19 cellular contexts compared by ENCODE assay signal in genomic region chr11:66413167-66413566, GRCh38. TPM values are rescaled to one million over a fixed set of nuclear protein-coding genes. Genes with fewer than 3 reads are reported as not detected.
DNase-seq lines count a peak whose midpoint lies in the region; ATAC-seq and TF ChIP-seq lines count a peak whose summit lies in the region.
"Had no signal": no experiment of that assay in that cellular context is flagged by ENCODE, and none has a peak within 500 bp of the region (broad histone marks: within the 10 kb centered on the region; RNA-seq: fewer than 3 reads in every experiment).

No MANE protein-coding gene starts in this region.

- H3K9me3 ChIP-seq in HUES48 (ENCODE audit: control insufficient read depth, insufficient read depth, low read length) (no peaks in the 10 kb centered on the region), neural progenitor cell (ENCODE audit: low read depth) (no peaks in the 10 kb centered on the region), HAP-1 (no peaks in the 10 kb centered on the region)
- H3K9me3 ChIP-seq: A549, Caco-2 had no signal

- H3K9ac ChIP-seq in HUES48 (ENCODE audit: low read depth, low read length) (no peak overlapping the region), neural progenitor cell (no peak overlapping the region)

- H3K4me3 Mint-ChIP-seq in GM23338 = peak overlapping the region; percentile 16; the same call in 1 of the 3 replicates
- no peak overlapping the region for H3K4me3 Mint-ChIP-seq in WTC11
- no peak overlapping the region for H3K4me3 Mint-ChIP-seq in neural progenitor cell
- H3K4me3 Mint-ChIP-seq: CD4-positive, alpha-beta T cell had no signal

- H3K27ac ChIP-seq in GM23338 (ENCODE audit: low read depth) (peak overlapping the region; percentile 98), HUES48 (ENCODE audit: low read depth, low read length) (peak overlapping the region; percentile 87), neural progenitor cell (no peak overlapping the region)
- H3K27ac ChIP-seq: 22Rv1, A549, C4-2B had no signal

- no peak for TF ChIP-seq CTCF in GM23338 (conservative IDR thresholded peaks at IDR 0.05; ENCODE audit: low read depth in 2 of 2)
- no peak for TF ChIP-seq CTCF in WTC11 (IDR thresholded peaks at IDR 0.05)
- no peak for TF ChIP-seq CTCF in neural progenitor cell (IDR thresholded peaks at IDR 0.05)

- peak overlapping the region; percentile 67; the same call in 1 of the 2 replicates for H3K4me2 ChIP-seq in GM23338
- no peak overlapping the region for H3K4me2 ChIP-seq in neural progenitor cell
- H3K4me2 ChIP-seq: A549 had no signal

- H2AFZ ChIP-seq in GM23338 = no peak overlapping the region
- H2AFZ ChIP-seq in neural progenitor cell (replicated peaks) = no peak overlapping the region

- H3K4me1 Mint-ChIP-seq in GM23338 (peaks cover 57% of the 10 kb centered on the region), WTC11 (peaks cover 38% of the 10 kb centered on the region), neural progenitor cell (peaks cover 38% of the 10 kb centered on the region)

- CTCF ChIA-PET in WTC11 (lab: Charles Lee) = interaction anchor here (0.7 to 2.1 kb wide), 3 partner anchors 24 to 66 kb away, joined by 3 to 11 read pairs (median 3); partner anchors contain the start of gene MRPL11

- no peaks in the 10 kb centered on the region for H3K36me3 ChIP-seq in GM23338 (ENCODE audit: insufficient read depth)
- H3K36me3 ChIP-seq in HUES48 (ENCODE audit: control insufficient read depth, insufficient read depth, low read length) = no peaks in the 10 kb centered on the region
- H3K36me3 ChIP-seq in neural progenitor cell = no peaks in the 10 kb centered on the region
- no peaks in the 10 kb centered on the region for H3K36me3 ChIP-seq in HAP-1 (replicated peaks)

- H3K79me2 ChIP-seq in GM23338 (replicated peaks; ENCODE audit: insufficient read depth) = peaks cover 9% of the 10 kb centered on the region; the same call in 1 of the 2 replicates
- no peaks in the 10 kb centered on the region for H3K79me2 ChIP-seq in neural progenitor cell (ENCODE audit: low read depth)

- H4K20me1 ChIP-seq in GM23338 (replicated peaks; ENCODE audit: insufficient read depth) (no peaks in the 10 kb centered on the region), neural progenitor cell (ENCODE audit: low read depth) (peaks cover 19% of the 10 kb centered on the region)

- POLR2A ChIA-PET in WTC11 (lab: Charles Lee) = interaction anchor here (0.6 kb wide), 1 partner anchor 101 kb away, joined by 3 read pairs; no protein-coding TSS in a partner anchor

- ATAC-seq in GM23338 (no peak), WTC11 (no peak)
- no peak for ATAC-seq in activated naive CD4-positive, alpha-beta T cell treated with anti-CD3 and anti-CD28 coated beads, Interleukin-2, amount 50 U/mL, for 72 hours
- ATAC-seq: A549, HCT116, HepG2 had no signal

- H3F3A ChIP-seq in GM23338 (replicated peaks; ENCODE audit: low read depth) (peaks cover 33% of the 10 kb centered on the region), neural progenitor cell (ENCODE audit: low read depth) (no peaks in the 10 kb centered on the region)

- H3K36me3 Mint-ChIP-seq in GM23338 (ENCODE audit: low read depth) (peaks cover 2% of the 10 kb centered on the region; the same call in 1 of the 3 replicates), WTC11 (no peaks in the 10 kb centered on the region), neural progenitor cell (no peaks in the 10 kb centered on the region)
- no peaks in the 10 kb centered on the region for H3K36me3 Mint-ChIP-seq in activated naive CD4-positive, alpha-beta T cell treated with anti-CD3 and anti-CD28 coated beads, Interleukin-2, amount 50 U/mL, for 72 hours
- H3K36me3 Mint-ChIP-seq: IgD-negative memory B cell had no signal

- in situ Hi-C loops in HAP-1 (cut with MboI; ENCODE audit: low sequenced_read_pairs) = no loop called here

- H3K4me1 ChIP-seq in GM23338 (ENCODE audit: insufficient read depth) = peaks cover 50% of the 10 kb centered on the region
- H3K4me1 ChIP-seq in HUES48 (ENCODE audit: control insufficient read depth, insufficient read depth, low read length) = peaks cover 34% of the 10 kb centered on the region
- H3K4me1 ChIP-seq in neural progenitor cell = peaks cover 13% of the 10 kb centered on the region
- no peaks in the 10 kb centered on the region for H3K4me1 ChIP-seq in HAP-1
- H3K4me1 ChIP-seq: Caco-2 had no signal

- H3K27ac Mint-ChIP-seq in GM23338 (no peak overlapping the region), WTC11 (peak overlapping the region; percentile 54; the same call in 1 of the 2 replicates), neural progenitor cell (peak overlapping the region; percentile 6)
- H3K27ac Mint-ChIP-seq in activated naive CD4-positive, alpha-beta T cell treated with anti-CD3 and anti-CD28 coated beads, Interleukin-2, amount 50 U/mL, for 72 hours = no peak overlapping the region
- H3K27ac Mint-ChIP-seq: CD4-positive, alpha-beta T cell; IgD-negative memory B cell had no signal

- DNase-seq in GM23338 (ENCODE audit: low spot score) = no peak
- no peak for DNase-seq in WTC11 (ENCODE audit: low spot score)
- DNase-seq in neural progenitor cell (ENCODE audit: low spot score) = no peak
- DNase-seq in activated naive CD4-positive, alpha-beta T cell treated with anti-CD3 and anti-CD28 coated beads, Interleukin-2, amount 50 U/mL, for 72 hours (ENCODE audit: low spot score in 2 of 2) = no peak
- DNase-seq in HAP-1 (ENCODE audit: low spot score in 2 of 2) = no peak
- DNase-seq in NCI-H2196 treated with DMSO at 0.1 percent for 48 hours (lab: John Stamatoyannopoulos, UW; ENCODE audit: unreplicated experiment) = no peak
- DNase-seq: AML-193; Caco-2; CD4-positive, alpha-beta T cell; KBM-7 had no signal

- H3K27me3 ChIP-seq in GM23338 (ENCODE audit: insufficient read depth) (no peaks in the 10 kb centered on the region), HUES48 (ENCODE audit: control insufficient read depth, insufficient read depth, low read length) (no peaks in the 10 kb centered on the region), neural progenitor cell (peaks cover 8% of the 10 kb centered on the region), HAP-1 (ENCODE audit: low read depth) (0 out of 2 replicates have a peak, but pooled peaks cover 5% of the 10 kb centered on the region)

- no peaks in the 10 kb centered on the region for H3K9me2 ChIP-seq in GM23338 (ENCODE audit: insufficient read depth)

- peaks cover 11% of the 10 kb centered on the region for H3K27me3 Mint-ChIP-seq in GM23338 (ENCODE audit: insufficient read depth, low read depth, poor library complexity)
- peaks cover 25% of the 10 kb centered on the region for H3K27me3 Mint-ChIP-seq in WTC11 (ENCODE audit: low read depth)
- peaks cover 6% of the 10 kb centered on the region for H3K27me3 Mint-ChIP-seq in neural progenitor cell (ENCODE audit: insufficient read depth, low read depth)

- no peak overlapping the region; the same call in 1 of the 2 replicates for H3K4me3 ChIP-seq in GM23338
- H3K4me3 ChIP-seq in HUES48 (ENCODE audit: low read depth, low read length) = no peak overlapping the region
- no peak overlapping the region for H3K4me3 ChIP-seq in neural progenitor cell
- no peak overlapping the region for H3K4me3 ChIP-seq in HAP-1
- H3K4me3 ChIP-seq: A549 had no signal

- H3K9me3 Mint-ChIP-seq in GM23338 (no peaks in the 10 kb centered on the region), WTC11 (no peaks in the 10 kb centered on the region), neural progenitor cell (no peaks in the 10 kb centered on the region)
- H3K9me3 Mint-ChIP-seq in activated naive CD4-positive, alpha-beta T cell treated with anti-CD3 and anti-CD28 coated beads, Interleukin-2, amount 50 U/mL, for 72 hours = no peaks in the 10 kb centered on the region
- H3K9me3 Mint-ChIP-seq: CD4-positive, alpha-beta T cell had no signal

TF ChIP-seq in GM23338, 12 proteins besides CTCF, POLR2A, EP300 and RAD21 (continues in another document):
- TF ChIP-seq STAT1 (IDR thresholded peaks at IDR 0.05; ENCODE audit: unreplicated experiment) (no peak), NANOG (IDR thresholded peaks at IDR 0.05; ENCODE audit: borderline replicate concordance) (no peak), POLR2AphosphoS5 (IDR thresholded peaks at IDR 0.05; ENCODE audit: low read depth) (no peak)

TF ChIP-seq in WTC11, 78 proteins besides CTCF, POLR2A, EP300 and RAD21 (continues in another document):
- TF ChIP-seq PRRX2 (CRISPR knock-in tag; IDR thresholded peaks at IDR 0.05) = no peak

RNA-seq across cellular contexts. Expression of gene NPAS4, which starts 7.7 kb away (rescaled TPM):
- 0.35 and 0.97 TPM in 2 replicates for total RNA-seq in GM23338 (2014; rRNA removed; shearing (Covaris generic))
- polyA plus RNA-seq in GM23338 (2016; fragmentation: Nextera tagmentation; extraction: Ambion mirVana) = 0.66 and 0.71 TPM in 2 replicates
- total RNA-seq in WTC11 (2021) (0.27 to 0.79 TPM (median 0.44 TPM) in 3 replicates), neural progenitor cell (ENCODE audit: low replicate concordance) (0.65 TPM in 1 of 2 replicates, not detected in the other)
- total RNA-seq in activated naive CD4-positive, alpha-beta T cell treated with anti-CD3 and anti-CD28 coated beads, Interleukin-2, amount 50 U/mL, for 72 hours = under 1 TPM; 0.09 to 0.47 TPM
- total RNA-seq: Caco-2; CD4-positive, alpha-beta T cell; H4; HepG2; HT-29 had no signal
- polyA plus RNA-seq: HepG2, IgD-negative memory B cell had no signal

RNA-seq across cellular contexts. Expression of gene MRPL11, which starts 25.5 kb away (rescaled TPM):
- total RNA-seq in GM23338 (2014; rRNA removed; shearing (Covaris generic)) = 139 and 234 TPM in 2 replicates
- polyA plus RNA-seq in GM23338 (2016; fragmentation: Nextera tagmentation; extraction: Ambion mirVana) = 236 and 237 TPM in 2 replicates
- total RNA-seq in WTC11 (2021) (131 to 137 TPM (median 135 TPM) in 3 replicates), neural progenitor cell (ENCODE audit: low replicate concordance) (82.0 and 131 TPM in 2 replicates)
- total RNA-seq in activated naive CD4-positive, alpha-beta T cell treated with anti-CD3 and anti-CD28 coated beads, Interleukin-2, amount 50 U/mL, for 72 hours = 100 to 1,000 TPM in 1 of 2 donors, 10 to 100 TPM in 1; 81.9 to 131 TPM

RNA-seq across cellular contexts. Expression of gene SLC29A2, which starts 41.6 kb away (rescaled TPM):
- 26.3 and 31.1 TPM in 2 replicates for total RNA-seq in GM23338 (2014; rRNA removed; shearing (Covaris generic))
- polyA plus RNA-seq in GM23338 (2016; fragmentation: Nextera tagmentation; extraction: Ambion mirVana) = 26.0 TPM in 2 replicates
- 30.2 to 36.6 TPM (median 35.3 TPM) in 3 replicates for total RNA-seq in WTC11 (2021)
- total RNA-seq in neural progenitor cell (ENCODE audit: low replicate concordance) = 6.9 and 15.3 TPM in 2 replicates
- 10 to 100 TPM in 1 of 2 donors, 1 to 10 TPM in 1; 6.1 to 10.5 TPM for total RNA-seq in activated naive CD4-positive, alpha-beta T cell treated with anti-CD3 and anti-CD28 coated beads, Interleukin-2, amount 50 U/mL, for 72 hours

RNA-seq across cellular contexts. Expression of gene PELI3, which starts 53.5 kb away (rescaled TPM):
- 8.5 and 9.1 TPM in 2 replicates for total RNA-seq in GM23338 (2014; rRNA removed; shearing (Covaris generic))
- 2.2 and 2.8 TPM in 2 replicates for polyA plus RNA-seq in GM23338 (2016; fragmentation: Nextera tagmentation; extraction: Ambion mirVana)
- total RNA-seq in WTC11 (2021) = 6.7 to 7.8 TPM (median 6.8 TPM) in 3 replicates
- total RNA-seq in neural progenitor cell (ENCODE audit: low replicate concordance) = 2.7 and 9.1 TPM in 2 replicates
- 1 to 10 TPM; 4.2 to 8.5 TPM for total RNA-seq in activated naive CD4-positive, alpha-beta T cell treated with anti-CD3 and anti-CD28 coated beads, Interleukin-2, amount 50 U/mL, for 72 hours

Comparison
In these comparisons a context has a peak if more than half of its experiments do, and no peak if none do; other contexts are left out.
1. H3K27ac Mint-ChIP-seq: peak in WTC11 (single experiment) and neural progenitor cell (single experiment); none in GM23338 (single experiment) and activated naive CD4-positive, alpha-beta T cell treated with anti-CD3 and anti-CD28 coated beads, Interleukin-2, amount 50 U/mL, for 72 hours (0 of 2).